8 cellular contexts compared by ENCODE assay signal in genomic region chr19:14556662-14557188, GRCh38. TPM values are rescaled to one million over a fixed set of nuclear protein-coding genes. Genes with fewer than 3 reads are reported as not detected.
DNase-seq lines count a peak whose midpoint lies in the region; ATAC-seq and TF ChIP-seq lines count a peak whose summit lies in the region.

No MANE protein-coding gene starts in this region.

- H3K9ac ChIP-seq in OCI-LY3 (ENCODE audit: low read length) = no peak overlapping the region

- peaks cover 74% of the 10 kb centered on the region for H3K79me2 ChIP-seq in OCI-LY3 (ENCODE audit: low read length)

- intact Hi-C loops in esophagus squamous epithelium (cut with DNase I) = loop anchor here (10.0 kb wide), 1 partner anchor 52 kb away; no protein-coding TSS in a partner anchor
- intact Hi-C loops in naive thymus-derived CD4-positive, alpha-beta T cell (cut with micrococcal nuclease) = loop anchor here in 1 of 2 donors (1.0 to 10.0 kb wide), 3 partner anchors 16 to 422 kb away; partner anchors contain the start of genes ASF1B and NDUFB7

- POLR2A ChIA-PET in naive thymus-derived CD4-positive, alpha-beta T cell (lab: Charles Lee) = interaction anchor here (0.6 to 3.4 kb wide), 11 partner anchors 9 to 84 kb away, joined by 3 to 30 read pairs (median 4); partner anchors contain the start of genes DNAJB1 and NDUFB7

- H3K4me3 ChIP-seq in OCI-LY3 (ENCODE audit: low read length) = no peak overlapping the region
- peak overlapping the region in 2 of 4 donors; percentile 10 to 33 for H3K4me3 ChIP-seq in esophagus squamous epithelium
- peak overlapping the region; percentile 10 for H3K4me3 ChIP-seq in naive thymus-derived CD4-positive, alpha-beta T cell (ENCODE audit: low read length)

- H3K4me1 ChIP-seq in OCI-LY3 (ENCODE audit: low read length) = peaks cover 3% of the 10 kb centered on the region; the same call in 1 of the 2 replicates
- H3K4me1 ChIP-seq in esophagus squamous epithelium = peaks cover 47 to 100% (median 53%) of the 10 kb centered on the region in 3 donors
- peaks cover 15 to 53% of the 10 kb centered on the region in 2 donors for H3K4me1 ChIP-seq in naive thymus-derived CD4-positive, alpha-beta T cell (ENCODE audit: control insufficient read depth in 2 of 2, insufficient read depth in 2 of 2, low read length in 2 of 2)

- H3K9me3 Mint-ChIP-seq in naive thymus-derived CD4-positive, alpha-beta T cell = no peaks in the 10 kb centered on the region

- 10 to 30% methylated on average over 5 to 15 of the region's 18 CpGs for WGBS in esophagus squamous epithelium, 2 donors

- peak overlapping the region in 8 of 9 donors; percentile 79 to 90 (median 84) for H3K27ac Mint-ChIP-seq in naive thymus-derived CD4-positive, alpha-beta T cell

- peak; percentile 65 for ATAC-seq in HG02759 (IDR thresholded peaks at IDR 0.05; ENCODE audit: unreplicated experiment)
- peak; percentile 91 for ATAC-seq in naive thymus-derived CD4-positive, alpha-beta T cell
- no peak for ATAC-seq in GM21737 (IDR thresholded peaks at IDR 0.05; ENCODE audit: unreplicated experiment)

- no peak overlapping the region for H3K27ac ChIP-seq in OCI-LY3 (ENCODE audit: low read length)
- H3K27ac ChIP-seq in esophagus squamous epithelium = peak overlapping the region; percentile 33 to 91 (median 86)
- no peak overlapping the region for H3K27ac ChIP-seq in naive thymus-derived CD4-positive, alpha-beta T cell (ENCODE audit: low read depth, low read length)

- H3K36me3 ChIP-seq in OCI-LY3 (replicated peaks; ENCODE audit: low read depth, low read length) (peaks cover 4% of the 10 kb centered on the region), esophagus squamous epithelium (peaks cover 0 to 25% (median 0%) of the 10 kb centered on the region in 3 donors)
- peaks cover 0 to 20% (median 0%) of the 10 kb centered on the region in 3 experiments for H3K36me3 ChIP-seq in naive thymus-derived CD4-positive, alpha-beta T cell (ENCODE audit: control insufficient read depth in 2 of 3, insufficient read depth in 3 of 3, low read length in 3 of 3)

- no peak for TF ChIP-seq POLR2A in esophagus squamous epithelium (IDR thresholded peaks at IDR 0.05)

- H3K27me3 ChIP-seq in OCI-LY3 (ENCODE audit: low read depth, low read length) (no peaks in the 10 kb centered on the region), esophagus squamous epithelium (no peaks in the 10 kb centered on the region)
- H3K27me3 ChIP-seq in naive thymus-derived CD4-positive, alpha-beta T cell (ENCODE audit: control insufficient read depth in 2 of 2, insufficient read depth in 2 of 2, low read length in 2 of 2) = no peaks in the 10 kb centered on the region

- TF ChIP-seq CTCF in OCI-LY3 (IDR thresholded peaks at IDR 0.05; ENCODE audit: low read depth, low read length) = peak; percentile 92
- peak; percentile 81 to 97 (median 92) for TF ChIP-seq CTCF in esophagus squamous epithelium (IDR thresholded peaks at IDR 0.05)

- H3K4me3 Mint-ChIP-seq in naive thymus-derived CD4-positive, alpha-beta T cell = peak overlapping the region; percentile 29 to 79 (median 68)

- DNase-seq in DMS53 (lab: John Stamatoyannopoulos, UW) (peak; percentile 85), esophagus squamous epithelium (lab: John Stamatoyannopoulos, UW) (no peak)
- DNase-seq in activated T-cell treated with anti-CD3 and anti-CD28 coated beads, Interleukin-2, amount 50 U/mL, for 48 hours = peak; percentile 78 to 85
- peak; percentile 42 to 75 (median 60) for DNase-seq in naive thymus-derived CD4-positive, alpha-beta T cell
- DNase-seq in stimulated activated CD8-positive, alpha-beta memory T cell treated with anti-CD3 and anti-CD28 coated beads, Interleukin-7, amount 100 ng/mL, for 48 hours (ENCODE audit: extremely low read depth in 1 of 2, low read depth in 1 of 2) = peak; percentile 50 to 64

- H3K9me3 ChIP-seq in OCI-LY3 (ENCODE audit: insufficient read depth, low read length) (no peaks in the 10 kb centered on the region), esophagus squamous epithelium (no peaks in the 10 kb centered on the region)
- H3K9me3 ChIP-seq in naive thymus-derived CD4-positive, alpha-beta T cell (ENCODE audit: control insufficient read depth in 2 of 3, low read length in 3 of 3) = no peaks in the 10 kb centered on the region

- CTCF ChIA-PET in naive thymus-derived CD4-positive, alpha-beta T cell (lab: Charles Lee) = interaction anchor here (0.6 to 2.2 kb wide), 8 partner anchors 9 to 54 kb away, joined by 3 to 12 read pairs (median 6); partner anchors contain the start of genes DNAJB1 and NDUFB7

- H3K4me1 Mint-ChIP-seq in naive thymus-derived CD4-positive, alpha-beta T cell = peaks cover 28 to 71% (median 40%) of the 10 kb centered on the region in 7 donors

- H3K27me3 Mint-ChIP-seq in naive thymus-derived CD4-positive, alpha-beta T cell = no peaks in the 10 kb centered on the region

- H3K36me3 Mint-ChIP-seq in naive thymus-derived CD4-positive, alpha-beta T cell = peaks cover 0 to 4% (median 0%) of the 10 kb centered on the region in 5 donors

- H3K4me2 ChIP-seq in OCI-LY3 (ENCODE audit: low read length) = peak overlapping the region; percentile 34

- peaks cover 78% of the 10 kb centered on the region for H4K20me1 ChIP-seq in OCI-LY3 (ENCODE audit: insufficient read depth, low read length)

- H2AFZ ChIP-seq in OCI-LY3 (ENCODE audit: low read depth, low read length) = no peak overlapping the region

RNA-seq across cellular contexts. Expression of gene NDUFB7, which starts 15.1 kb away (rescaled TPM):
- 100 to 1,000 TPM; 262 to 379 (median 295) TPM for total RNA-seq in esophagus squamous epithelium
- total RNA-seq in naive thymus-derived CD4-positive, alpha-beta T cell = 100 to 1,000 TPM in 1 of 5 experiments, 10 to 100 TPM in 4; 50.6 to 129 (median 63.4) TPM
- 100 to 1,000 TPM; 194 to 210 TPM for polyA plus RNA-seq in naive thymus-derived CD4-positive, alpha-beta T cell

RNA-seq across cellular contexts. Expression of gene CLEC17A, which starts 26.2 kb away (rescaled TPM):
- total RNA-seq in esophagus squamous epithelium = not detected
- under 1 TPM in 1 of 5 experiments, not detected in 4; 0.83 TPM for total RNA-seq in naive thymus-derived CD4-positive, alpha-beta T cell
- under 1 TPM; 0.13 TPM for polyA plus RNA-seq in naive thymus-derived CD4-positive, alpha-beta T cell

RNA-seq across cellular contexts. Expression of gene TECR, which starts 27.3 kb away (rescaled TPM):
- 100 to 1,000 TPM; 130 to 290 (median 190) TPM for total RNA-seq in esophagus squamous epithelium
- 100 to 1,000 TPM; 123 to 218 (median 150) TPM for total RNA-seq in naive thymus-derived CD4-positive, alpha-beta T cell
- polyA plus RNA-seq in naive thymus-derived CD4-positive, alpha-beta T cell = 100 to 1,000 TPM; 290 to 325 TPM

RNA-seq across cellular contexts. Expression of gene DNAJB1, which starts 38.5 kb away (rescaled TPM):
- total RNA-seq in esophagus squamous epithelium = 100 to 1,000 TPM; 182 to 294 (median 224) TPM
- total RNA-seq in naive thymus-derived CD4-positive, alpha-beta T cell = 100 to 1,000 TPM in 4 of 5 experiments, 10 to 100 TPM in 1; 87.4 to 574 (median 177) TPM
- 100 to 1,000 TPM; 221 to 307 TPM for polyA plus RNA-seq in naive thymus-derived CD4-positive, alpha-beta T cell

Comparison
In these comparisons a context has a peak if more than half of its experiments do, and no peak if none do; other contexts are left out.
1. H3K27ac ChIP-seq: peak in esophagus squamous epithelium (4 of 4); none in OCI-LY3 (single experiment) and naive thymus-derived CD4-positive, alpha-beta T cell (single experiment).